8 cellular contexts compared by ENCODE assay signal in genomic region chr19:55606817-55607216, GRCh38. TPM values are rescaled to one million over a fixed set of nuclear protein-coding genes. Genes with fewer than 3 reads are reported as not detected.
DNase-seq lines count a peak whose midpoint lies in the region; ATAC-seq and TF ChIP-seq lines count a peak whose summit lies in the region.

No MANE protein-coding gene starts in this region.

- peaks cover 27 to 46% of the 10 kb centered on the region in 2 donors for H3K36me3 Mint-ChIP-seq in CD14-positive monocyte
- no peaks in the 10 kb centered on the region for H3K36me3 Mint-ChIP-seq in natural killer cell treated with Interleukin-12 subunit alpha and Interleukin-12 subunit beta and Interleukin-15 and Interleukin-18, amount 100 ng/mL, for 72 hours

- H3K27ac ChIP-seq in colonic mucosa, result no peak overlapping the region
- H3K27ac ChIP-seq in SJCRH30, result no peak overlapping the region

- H3K4me3 Mint-ChIP-seq in CD14-positive monocyte, result no peak overlapping the region
- H3K4me3 Mint-ChIP-seq in natural killer cell treated with Interleukin-12 subunit alpha and Interleukin-12 subunit beta and Interleukin-15 and Interleukin-18, amount 100 ng/mL, for 72 hours, result peak overlapping the region; percentile 94

- H3K4me2 ChIP-seq in Loucy (ENCODE audit: low read depth, low read length, poor library complexity, severe bottlenecking), result peak overlapping the region; percentile 100

- H4K20me1 ChIP-seq in Loucy (ENCODE audit: insufficient read depth, low read length, poor library complexity, severe bottlenecking), result peaks cover 27% of the 10 kb centered on the region

- no peaks in the 10 kb centered on the region for H3K27me3 Mint-ChIP-seq in CD14-positive monocyte (ENCODE audit: low read depth in 3 of 3)
- H3K27me3 Mint-ChIP-seq in natural killer cell treated with Interleukin-12 subunit alpha and Interleukin-12 subunit beta and Interleukin-15 and Interleukin-18, amount 100 ng/mL, for 72 hours, result no peaks in the 10 kb centered on the region

- peak overlapping the region in 6 of 7 donors; percentile 35 to 97 (median 94) for H3K27ac Mint-ChIP-seq in CD14-positive monocyte
- peak overlapping the region; percentile 88 to 95 for H3K27ac Mint-ChIP-seq in natural killer cell treated with Interleukin-12 subunit alpha and Interleukin-12 subunit beta and Interleukin-15 and Interleukin-18, amount 100 ng/mL, for 72 hours

- H3K4me1 Mint-ChIP-seq in CD14-positive monocyte, result peaks cover 67% of the 10 kb centered on the region
- peaks cover 49 to 64% of the 10 kb centered on the region in 2 donors for H3K4me1 Mint-ChIP-seq in natural killer cell treated with Interleukin-12 subunit alpha and Interleukin-12 subunit beta and Interleukin-15 and Interleukin-18, amount 100 ng/mL, for 72 hours (ENCODE audit: low read depth in 2 of 2)

- TF ChIP-seq CTCF in CD14-positive monocyte (IDR thresholded peaks at IDR 0.05), result no peak
- no peak for TF ChIP-seq CTCF in Loucy (conservative IDR thresholded peaks at IDR 0.05; ENCODE audit: low read length)
- TF ChIP-seq CTCF in colonic mucosa (IDR thresholded peaks at IDR 0.05), result no peak

- H3K4me1 ChIP-seq in Loucy (ENCODE audit: insufficient read depth, low read length, poor library complexity, severe bottlenecking) (peaks cover 26% of the 10 kb centered on the region), colonic mucosa (peaks cover 7% of the 10 kb centered on the region), SJCRH30 (peaks cover 4% of the 10 kb centered on the region; the same call in 1 of the 2 replicates)

- H3K9me3 ChIP-seq in Loucy (ENCODE audit: insufficient read depth, low read depth, low read length) (no peaks in the 10 kb centered on the region), colonic mucosa (no peaks in the 10 kb centered on the region), SJCRH30 (replicated peaks) (no peaks in the 10 kb centered on the region)

- H3K79me2 ChIP-seq in Loucy (ENCODE audit: insufficient read depth, low read length), result peaks cover 55% of the 10 kb centered on the region

- no peak overlapping the region for H2AFZ ChIP-seq in Loucy (ENCODE audit: low read length)

- intact Hi-C loops in CD14-positive monocyte (cut with micrococcal nuclease) (loop anchor here (2.0 to 10.0 kb wide), 4 partner anchors 14 to 202 kb away; partner anchors contain the start of genes UBE2S (in 1 of the 2), ZNF580 (in 1 of the 2) and ZNF581 (in 1 of the 2)), colonic mucosa (cut with DNase I) (loop anchor here (5.0 kb wide), 1 partner anchor 90 kb away; no protein-coding TSS in a partner anchor)

- H3F3A ChIP-seq in Loucy (ENCODE audit: low read depth), result peaks cover 10% of the 10 kb centered on the region

- in situ Hi-C loops in ACHN (cut with HindIII; ENCODE audit: low pct_ligation_motif_present, low pct_unique_long_range_greater_than_20kb, low sequenced_read_pairs), result no loop called here

- peak overlapping the region; percentile 98 for H3K4me3 ChIP-seq in Loucy (ENCODE audit: low read length, poor library complexity, severe bottlenecking)
- peak overlapping the region; percentile 76 for H3K4me3 ChIP-seq in colonic mucosa
- no peak overlapping the region for H3K4me3 ChIP-seq in SJCRH30

- no peaks in the 10 kb centered on the region for H3K9me3 Mint-ChIP-seq in CD14-positive monocyte
- H3K9me3 Mint-ChIP-seq in natural killer cell treated with Interleukin-12 subunit alpha and Interleukin-12 subunit beta and Interleukin-15 and Interleukin-18, amount 100 ng/mL, for 72 hours, result no peaks in the 10 kb centered on the region

- DNase-seq in CD14-positive monocyte (ENCODE audit: low spot score) (no peak), colonic mucosa (no peak), SJCRH30 (no peak), ACHN (no peak), kidney glomerular epithelial cell (lab: John Stamatoyannopoulos, UW) (no peak)
- no peak for DNase-seq in natural killer cell treated with Interleukin-12 subunit alpha and Interleukin-12 subunit beta and Interleukin-15 and Interleukin-18, amount 100 ng/mL, for 72 hours (ENCODE audit: low spot score)

- H3K9me2 ChIP-seq in Loucy (replicated peaks; ENCODE audit: low read depth, low read length), result no peaks in the 10 kb centered on the region

- no peaks in the 10 kb centered on the region for H3K36me3 ChIP-seq in Loucy (ENCODE audit: insufficient read depth, low read length)
- H3K36me3 ChIP-seq in colonic mucosa, result no peaks in the 10 kb centered on the region
- H3K36me3 ChIP-seq in SJCRH30, result 0 out of 2 replicates have a peak, but pooled peaks cover 5% of the 10 kb centered on the region

- no peaks in the 10 kb centered on the region for H3K27me3 ChIP-seq in Loucy (ENCODE audit: insufficient read depth, low read length, poor library complexity, severe bottlenecking)
- no peaks in the 10 kb centered on the region for H3K27me3 ChIP-seq in colonic mucosa
- no peaks in the 10 kb centered on the region for H3K27me3 ChIP-seq in SJCRH30

- ATAC-seq in natural killer cell treated with Interleukin-12 subunit alpha and Interleukin-12 subunit beta and Interleukin-15 and Interleukin-18, amount 100 ng/mL, for 72 hours, result no peak
- ATAC-seq in HG03135 (IDR thresholded peaks at IDR 0.05; ENCODE audit: unreplicated experiment), result no peak

- H3K9ac ChIP-seq in Loucy (ENCODE audit: low read depth, low read length, poor library complexity, severe bottlenecking) (peak overlapping the region; percentile 99), colonic mucosa (ENCODE audit: low read depth in 2 of 2, low read length in 2 of 2) (peak overlapping the region in 1 of 2 donors; percentile 95)

RNA-seq across cellular contexts. Expression of gene ZNF865, which starts 1.4 kb away (rescaled TPM):
- under 1 TPM; 0.03 to 0.07 TPM for polyA plus RNA-seq in CD14-positive monocyte
- 10 to 100 TPM; 12.9 to 13.1 TPM for total RNA-seq in colonic mucosa
- total RNA-seq in natural killer cell treated with Interleukin-12 subunit alpha and Interleukin-12 subunit beta and Interleukin-15 and Interleukin-18, amount 100 ng/mL, for 72 hours, result 10 to 100 TPM; 15.4 to 20.7 TPM
- total RNA-seq in SJCRH30 (2014; rRNA removed; shearing (Covaris generic)), result 1.7 and 2.0 TPM in 2 replicates

RNA-seq across cellular contexts. Expression of gene ZNF524, which starts 6.7 kb away (rescaled TPM):
- 10 to 100 TPM; 41.8 to 45.7 TPM for polyA plus RNA-seq in CD14-positive monocyte
- total RNA-seq in colonic mucosa, result 10 to 100 TPM; 30.4 to 33.9 TPM
- 10 to 100 TPM; 10.6 to 14.7 TPM for total RNA-seq in natural killer cell treated with Interleukin-12 subunit alpha and Interleukin-12 subunit beta and Interleukin-15 and Interleukin-18, amount 100 ng/mL, for 72 hours
- 2.7 and 3.2 TPM in 2 replicates for total RNA-seq in SJCRH30 (2014; rRNA removed; shearing (Covaris generic))

RNA-seq across cellular contexts. Expression of gene FIZ1, which starts 7.5 kb away (rescaled TPM):
- 1 to 10 TPM; 1.2 to 1.6 TPM for polyA plus RNA-seq in CD14-positive monocyte
- 10 to 100 TPM; 12.2 to 14.5 TPM for total RNA-seq in colonic mucosa
- total RNA-seq in natural killer cell treated with Interleukin-12 subunit alpha and Interleukin-12 subunit beta and Interleukin-15 and Interleukin-18, amount 100 ng/mL, for 72 hours, result 10 to 100 TPM; 11.8 to 15.8 TPM
- total RNA-seq in SJCRH30 (2014; rRNA removed; shearing (Covaris generic)), result 7.9 and 10.3 TPM in 2 replicates

RNA-seq across cellular contexts. Expression of gene ZNF784, which starts 17.5 kb away (rescaled TPM):
- 1 to 10 TPM; 1.5 to 2.4 TPM for polyA plus RNA-seq in CD14-positive monocyte
- 10 to 100 TPM in 1 of 2 donors, 1 to 10 TPM in 1; 9.9 to 10.2 TPM for total RNA-seq in colonic mucosa
- 1 to 10 TPM; 2.6 to 4.5 TPM for total RNA-seq in natural killer cell treated with Interleukin-12 subunit alpha and Interleukin-12 subunit beta and Interleukin-15 and Interleukin-18, amount 100 ng/mL, for 72 hours
- 2.7 and 3.1 TPM in 2 replicates for total RNA-seq in SJCRH30 (2014; rRNA removed; shearing (Covaris generic))

RNA-seq across cellular contexts. Expression of gene ZNF579, which starts 26.2 kb away (rescaled TPM):
- polyA plus RNA-seq in CD14-positive monocyte, result under 1 TPM in 1 of 2 donors, not detected in 1; 0.05 TPM
- 1 to 10 TPM; 8.0 to 8.7 TPM for total RNA-seq in colonic mucosa
- 10 to 100 TPM in 1 of 2 donors, 1 to 10 TPM in 1; 6.5 to 10.2 TPM for total RNA-seq in natural killer cell treated with Interleukin-12 subunit alpha and Interleukin-12 subunit beta and Interleukin-15 and Interleukin-18, amount 100 ng/mL, for 72 hours
- 5.4 and 7.5 TPM in 2 replicates for total RNA-seq in SJCRH30 (2014; rRNA removed; shearing (Covaris generic))
